ENCODE assay signal across 1 cellular context in genomic region chr1:2214541-2215241, GRCh38.
TF ChIP-seq lines count a peak whose summit lies in the region.

No MANE protein-coding gene starts in this region.

TF ChIP-seq in H1, 55 proteins besides CTCF, POLR2A, EP300 and RAD21:
- TF ChIP-seq SIRT6 (IDR thresholded peaks at IDR 0.05; ENCODE audit: low read length) (no peak), BCL11A (IDR thresholded peaks at IDR 0.05; ENCODE audit: low read depth in 2 of 2, low read length in 2 of 2) (no peak), BRCA1 (IDR thresholded peaks at IDR 0.05; ENCODE audit: low read depth, low read length) (no peak), CBX8 (IDR thresholded peaks at IDR 0.05; ENCODE audit: borderline replicate concordance, low read depth, low read length) (no peak), EZH2 (IDR thresholded peaks at IDR 0.05; ENCODE audit: low read depth, low read length, severe bottlenecking) (no peak), PHF8 (conservative IDR thresholded peaks at IDR 0.05; ENCODE audit: low read depth, low read length) (no peak), GABPA (IDR thresholded peaks at IDR 0.05; ENCODE audit: borderline replicate concordance, insufficient read depth, low read length) (no peak), JUND (IDR thresholded peaks at IDR 0.05; ENCODE audit: low read length) (no peak), KDM5A (IDR thresholded peaks at IDR 0.05; ENCODE audit: low read length) (no peak), SIN3A (conservative IDR thresholded peaks at IDR 0.05 in 1 of 2, IDR thresholded peaks at IDR 0.05 in 1 of 2; ENCODE audit: low read depth in 1 of 2, low read length in 2 of 2) (no peak), TCF12 (IDR thresholded peaks at IDR 0.05; ENCODE audit: low read depth, low read length) (no peak), BACH1 (IDR thresholded peaks at IDR 0.05; ENCODE audit: low read length) (no peak), CHD2 (IDR thresholded peaks at IDR 0.05; ENCODE audit: low read length) (no peak), CHD1 (IDR thresholded peaks at IDR 0.05; ENCODE audit: low read depth, low read length) (no peak)
- TF ChIP-seq, protein P1, sequence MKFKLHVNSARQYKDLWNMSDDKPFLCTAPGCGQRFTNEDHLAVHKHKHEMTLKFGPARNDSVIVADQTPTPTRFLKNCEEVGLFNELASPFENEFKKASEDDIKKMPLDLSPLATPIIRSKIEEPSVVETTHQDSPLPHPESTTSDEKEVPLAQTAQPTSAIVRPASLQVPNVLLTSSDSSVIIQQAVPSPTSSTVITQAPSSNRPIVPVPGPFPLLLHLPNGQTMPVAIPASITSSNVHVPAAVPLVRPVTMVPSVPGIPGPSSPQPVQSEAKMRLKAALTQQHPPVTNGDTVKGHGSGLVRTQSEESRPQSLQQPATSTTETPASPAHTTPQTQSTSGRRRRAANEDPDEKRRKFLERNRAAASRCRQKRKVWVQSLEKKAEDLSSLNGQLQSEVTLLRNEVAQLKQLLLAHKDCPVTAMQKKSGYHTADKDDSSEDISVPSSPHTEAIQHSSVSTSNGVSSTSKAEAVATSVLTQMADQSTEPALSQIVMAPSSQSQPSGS (IDR thresholded peaks at IDR 0.05; ENCODE audit: low read length) = no peak
- TF ChIP-seq, protein P2, sequence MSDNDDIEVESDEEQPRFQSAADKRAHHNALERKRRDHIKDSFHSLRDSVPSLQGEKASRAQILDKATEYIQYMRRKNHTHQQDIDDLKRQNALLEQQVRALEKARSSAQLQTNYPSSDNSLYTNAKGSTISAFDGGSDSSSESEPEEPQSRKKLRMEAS (IDR thresholded peaks at IDR 0.05) = no peak
TF ChIP-seq in H1: peak in this region for 0.
